In genomic region chr1:92080128-92080985, GRCh38 we compare ENCODE assay signal across 8 cellular contexts. TPM values are rescaled to one million over a fixed set of nuclear protein-coding genes. Genes with fewer than 3 reads are reported as not detected.
DNase-seq lines count a peak whose midpoint lies in the region; ATAC-seq and TF ChIP-seq lines count a peak whose summit lies in the region.

Gene BTBD8 (plus strand): TSS chr1:92080345. CDS start chr1:92080572, 227 bp downstream.

- POLR2A ChIA-PET in PC-3 (lab: Charles Lee; ENCODE audit: unreplicated experiment): interaction anchor here (0.6 kb wide), 1 partner anchor 736 kb away, joined by 3 read pairs; no protein-coding TSS in a partner anchor

- intact Hi-C loops in PC-3 (cut with micrococcal nuclease): loop anchor here (5.0 kb wide), 1 partner anchor 48 kb away; no protein-coding TSS in a partner anchor

- H3K4me3 Mint-ChIP-seq in activated T-cell treated with anti-CD3 and anti-CD28 coated beads, Interleukin-2, amount 50 U/mL, for 24 hours: peak within 1 kb of the TSS; percentile 93

- H3K27me3 Mint-ChIP-seq in activated T-cell treated with anti-CD3 and anti-CD28 coated beads, Interleukin-2, amount 50 U/mL, for 24 hours: no peaks in the 10 kb centered on the region

- TF ChIP-seq CTCF in PC-3 (conservative IDR thresholded peaks at IDR 0.05; ENCODE audit: low read depth, low read length): no peak

- H2AFZ ChIP-seq in PC-3 (ENCODE audit: low read length): peak within 1 kb of the TSS; percentile 82

- H3K27me3 ChIP-seq in PC-3 (ENCODE audit: low read length): no peaks in the 10 kb centered on the region
- no peaks in the 10 kb centered on the region for H3K27me3 ChIP-seq in muscle layer of colon (ENCODE audit: control insufficient read depth in 1 of 2, insufficient read depth in 2 of 2, low read length in 2 of 2)

- H3K4me3 ChIP-seq in PC-3 (ENCODE audit: low read length) (peak within 1 kb of the TSS; percentile 80), muscle layer of colon (ENCODE audit: low read depth in 1 of 2, low read length in 2 of 2) (peak within 1 kb of the TSS; percentile 74 to 93)

- H3K9me3 Mint-ChIP-seq in activated T-cell treated with anti-CD3 and anti-CD28 coated beads, Interleukin-2, amount 50 U/mL, for 24 hours: no peaks in the 10 kb centered on the region

- peak; percentile 97 for ATAC-seq in GM21529 (IDR thresholded peaks at IDR 0.05; ENCODE audit: unreplicated experiment)
- ATAC-seq in PC-3: peak; percentile 93
- peak; percentile 89 for ATAC-seq in esophagus mucosa

- H3K4me1 ChIP-seq in PC-3 (ENCODE audit: insufficient read depth, low read length) (no peaks in the 10 kb centered on the region), muscle layer of colon (ENCODE audit: insufficient read depth, low read length) (peaks cover 6% of the 10 kb centered on the region)

- peak within 1 kb of the TSS; percentile 65 for H3K9ac ChIP-seq in PC-3 (ENCODE audit: low read length)
- H3K9ac ChIP-seq in muscle layer of colon (ENCODE audit: low read length): peak within 1 kb of the TSS; percentile 75

- H3K27ac ChIP-seq in PC-3 (ENCODE audit: low read length): no peak within 1 kb of the TSS; the same call in 1 of the 2 replicates
- H3K27ac ChIP-seq in muscle layer of colon (ENCODE audit: low read depth, low read length): peak within 1 kb of the TSS; percentile 48

- H3K27ac Mint-ChIP-seq in activated T-cell treated with anti-CD3 and anti-CD28 coated beads, Interleukin-2, amount 50 U/mL, for 24 hours: peak within 1 kb of the TSS; percentile 91

- CTCF ChIA-PET in PC-3 (lab: Charles Lee): interaction anchor here (1.4 kb wide), 1 partner anchor 211 kb away, joined by 4 read pairs; no protein-coding TSS in a partner anchor

- H3K36me3 Mint-ChIP-seq in activated T-cell treated with anti-CD3 and anti-CD28 coated beads, Interleukin-2, amount 50 U/mL, for 24 hours (ENCODE audit: low read depth): peaks cover 4% of the 10 kb centered on the region

- DNase-seq in DMS 273 (lab: John Stamatoyannopoulos, UW; ENCODE audit: unreplicated experiment) (peak; percentile 89), HuH-7.5 (ENCODE audit: low spot score) (peak; percentile 62), PC-3 (peak; percentile 75)
- peak; percentile 89 for DNase-seq in activated T-cell treated with anti-CD3 and anti-CD28 coated beads, Interleukin-2, amount 50 U/mL, for 24 hours
- peak; percentile 87 for DNase-seq in stimulated activated CD8-positive, alpha-beta memory T cell treated with anti-CD3 and anti-CD28 coated beads, Interleukin-4, amount 100 ng/mL, for 48 hours

- H4K20me1 ChIP-seq in PC-3 (ENCODE audit: low read length): no peaks in the 10 kb centered on the region

- no peaks in the 10 kb centered on the region for H3K79me2 ChIP-seq in PC-3 (ENCODE audit: low read length)

- H3K36me3 ChIP-seq in PC-3 (ENCODE audit: low read depth, low read length) (no peaks in the 10 kb centered on the region), muscle layer of colon (ENCODE audit: insufficient read depth, low read length) (no peaks in the 10 kb centered on the region)

- H3K9me2 ChIP-seq in PC-3 (replicated peaks; ENCODE audit: low read length): no peaks in the 10 kb centered on the region

- peak within 1 kb of the TSS; percentile 72 for H3K4me2 ChIP-seq in PC-3 (ENCODE audit: low read length)

- peaks cover 18% of the 10 kb centered on the region for H3K4me1 Mint-ChIP-seq in activated T-cell treated with anti-CD3 and anti-CD28 coated beads, Interleukin-2, amount 50 U/mL, for 24 hours (ENCODE audit: low read depth)

- TSS peak; percentile 64 for BruUV-seq in PC-3 (replicated peaks; lab: Mats Ljungman, UMichigan)

- no peaks in the 10 kb centered on the region for H3F3A ChIP-seq in PC-3 (ENCODE audit: low read length, unreplicated experiment)

- H3K9me3 ChIP-seq in PC-3 (ENCODE audit: low read length) (no peaks in the 10 kb centered on the region), muscle layer of colon (ENCODE audit: low read length) (no peaks in the 10 kb centered on the region)

RNA-seq across cellular contexts. Expression of gene BTBD8, which starts in this region (rescaled TPM):
- total RNA-seq in PC-3 (2014; rRNA removed): 2.1 and 3.9 TPM in 2 replicates
- total RNA-seq in esophagus mucosa: 1.8 TPM
